Comparison of ENCODE assay signal across 14 cellular contexts in genomic region chr11:130145328-130145812, GRCh38. TPM values are rescaled to one million over a fixed set of nuclear protein-coding genes. Genes with fewer than 3 reads are reported as not detected.
DNase-seq lines count a peak whose midpoint lies in the region; ATAC-seq and TF ChIP-seq lines count a peak whose summit lies in the region.
"Had no signal": no experiment of that assay in that cellular context is flagged by ENCODE, and none has a peak within 500 bp of the region (broad histone marks: within the 10 kb centered on the region; RNA-seq: fewer than 3 reads in every experiment).

No MANE protein-coding gene starts in this region.

- H3K4me3 Mint-ChIP-seq in type B pancreatic cell = peak overlapping the region; percentile 8
- H3K4me3 Mint-ChIP-seq: stimulated activated naive B cell treated with anti-CD40 and anti-IgM and Interleukin-4, amounts not matched to agents 10 μg/mL and 1 μg/mL and 100 μg/mL, for 72 hours had no signal

- H3K27me3 Mint-ChIP-seq in type B pancreatic cell = no peaks in the 10 kb centered on the region
- H3K27me3 Mint-ChIP-seq: stimulated activated naive B cell treated with anti-CD40 and anti-IgM and Interleukin-4, amounts not matched to agents 10 μg/mL and 1 μg/mL and 100 μg/mL, for 72 hours had no signal

- WGBS in liver = 42% methylated on average over 3 of the region's 3 CpGs

- H3K36me3 Mint-ChIP-seq in type B pancreatic cell = peaks cover 12% of the 10 kb centered on the region

- intact Hi-C loops in breast epithelium (cut with DNase I; ENCODE audit: low total_unique reads) = loop anchor here (5.0 kb wide), 1 partner anchor 363 kb away; no protein-coding TSS in a partner anchor

- H3K4me3 ChIP-seq in breast epithelium = no peak overlapping the region
- no peak overlapping the region for H3K4me3 ChIP-seq in liver (ENCODE audit: low read depth in 1 of 3, low read length in 3 of 3)
- H3K4me3 ChIP-seq: A549 had no signal

- no peak for TF ChIP-seq CTCF in breast epithelium (IDR thresholded peaks at IDR 0.05)
- TF ChIP-seq CTCF in liver (IDR thresholded peaks at IDR 0.05; ENCODE audit: low read depth, low read length, missing input control) = no peak
- TF ChIP-seq CTCF in type B pancreatic cell (conservative IDR thresholded peaks at IDR 0.05) = no peak

- H3K27me3 ChIP-seq in breast epithelium (no peaks in the 10 kb centered on the region), liver (ENCODE audit: control insufficient read depth in 4 of 4, insufficient read depth in 4 of 4, low read length in 3 of 4) (no peaks in the 10 kb centered on the region)

- H3K9me3 ChIP-seq in breast epithelium (no peaks in the 10 kb centered on the region), liver (ENCODE audit: control insufficient read depth in 4 of 4, low read length in 3 of 4) (no peaks in the 10 kb centered on the region)
- H3K9me3 ChIP-seq: A549 had no signal

- H3K27ac ChIP-seq in breast epithelium = peak overlapping the region; percentile 13 to 81
- H3K27ac ChIP-seq in liver (ENCODE audit: low read depth in 1 of 2, low read length in 2 of 2) = peak overlapping the region; percentile 79 to 82

- H3K4me1 ChIP-seq in breast epithelium (no peaks in the 10 kb centered on the region), liver (ENCODE audit: control insufficient read depth in 4 of 4, insufficient read depth in 4 of 4, low read length in 3 of 4) (peaks cover 8 to 59% (median 51%) of the 10 kb centered on the region in 4 donors)

- H3K9ac ChIP-seq in liver (ENCODE audit: low read depth in 1 of 2, low read length in 2 of 2) = peak overlapping the region in 1 of 2 donors; percentile 58

- H3K4me1 Mint-ChIP-seq in type B pancreatic cell (ENCODE audit: unreplicated experiment) = peaks cover 29% of the 10 kb centered on the region

- ATAC-seq in GM21360 (IDR thresholded peaks at IDR 0.05; ENCODE audit: unreplicated experiment) (no peak), GM21786 (IDR thresholded peaks at IDR 0.05; ENCODE audit: unreplicated experiment) (no peak)

- TF ChIP-seq POLR2A in breast epithelium (IDR thresholded peaks at IDR 0.05) = no peak

- DNase-seq in NCI-H510A treated with DMSO at 0.1 percent for 48 hours (lab: John Stamatoyannopoulos, UW) (peak; percentile 53), NCI-H510A (lab: John Stamatoyannopoulos, UW) (no peak), breast epithelium (ENCODE audit: low spot score in 2 of 2) (no peak), type B pancreatic cell (ENCODE audit: extremely low spot score, unreplicated experiment) (no peak)
- no peak for DNase-seq in activated naive CD4-positive, alpha-beta T cell treated with anti-CD3 and anti-CD28 coated beads, Interleukin-2, amount 50 U/mL, for 16 hours
- DNase-seq: activated CD8-positive, alpha-beta memory T cell treated with anti-CD3 and anti-CD28 coated beads, Interleukin-2, amount 50 U/mL, for 48 hours; NCI-H1694; stimulated activated naive B cell treated with anti-CD40 and anti-IgM and Interleukin-4, amounts not matched to agents 10 μg/mL and 1 μg/mL and 100 μg/mL, for 72 hours had no signal

- no peaks in the 10 kb centered on the region for H3K36me3 ChIP-seq in breast epithelium
- H3K36me3 ChIP-seq in liver (ENCODE audit: control insufficient read depth in 4 of 4, insufficient read depth in 3 of 4, low read depth in 1 of 4, low read length in 3 of 4) = peaks cover 0 to 9% (median 6%) of the 10 kb centered on the region in 4 donors

- H3K9me3 Mint-ChIP-seq in type B pancreatic cell = no peaks in the 10 kb centered on the region
- H3K9me3 Mint-ChIP-seq: stimulated activated naive B cell treated with anti-CD40 and anti-IgM and Interleukin-4, amounts not matched to agents 10 μg/mL and 1 μg/mL and 100 μg/mL, for 72 hours had no signal

- H3K27ac Mint-ChIP-seq in type B pancreatic cell = peak overlapping the region; percentile 94

- peak; percentile 12 to 36 for TF ChIP-seq RAD21 in liver (IDR thresholded peaks at IDR 0.05)

TF ChIP-seq in liver, 16 proteins besides CTCF, POLR2A, EP300 and RAD21:
- peak; percentile 65 for TF ChIP-seq SP1 (IDR thresholded peaks at IDR 0.05)
- no peak for TF ChIP-seq FOXA1 (IDR thresholded peaks at IDR 0.05)
- TF ChIP-seq TAF1 (conservative IDR thresholded peaks at IDR 0.05) = no peak
- TF ChIP-seq GABPA (IDR thresholded peaks at IDR 0.05 in 1 of 2, conservative IDR thresholded peaks at IDR 0.05 in 1 of 2) = peak in 1 of 2 donors; percentile 19
- TF ChIP-seq HNF4G (IDR thresholded peaks at IDR 0.05) = no peak
- peak; percentile 73 to 76 for TF ChIP-seq HNF4A (conservative IDR thresholded peaks at IDR 0.05)
- TF ChIP-seq, protein P1, sequence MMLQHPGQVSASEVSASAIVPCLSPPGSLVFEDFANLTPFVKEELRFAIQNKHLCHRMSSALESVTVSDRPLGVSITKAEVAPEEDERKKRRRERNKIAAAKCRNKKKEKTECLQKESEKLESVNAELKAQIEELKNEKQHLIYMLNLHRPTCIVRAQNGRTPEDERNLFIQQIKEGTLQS (IDR thresholded peaks at IDR 0.05) = peak; percentile 14
- TF ChIP-seq YY1 (IDR thresholded peaks at IDR 0.05) = peak; percentile 51
- TF ChIP-seq, protein P2, sequence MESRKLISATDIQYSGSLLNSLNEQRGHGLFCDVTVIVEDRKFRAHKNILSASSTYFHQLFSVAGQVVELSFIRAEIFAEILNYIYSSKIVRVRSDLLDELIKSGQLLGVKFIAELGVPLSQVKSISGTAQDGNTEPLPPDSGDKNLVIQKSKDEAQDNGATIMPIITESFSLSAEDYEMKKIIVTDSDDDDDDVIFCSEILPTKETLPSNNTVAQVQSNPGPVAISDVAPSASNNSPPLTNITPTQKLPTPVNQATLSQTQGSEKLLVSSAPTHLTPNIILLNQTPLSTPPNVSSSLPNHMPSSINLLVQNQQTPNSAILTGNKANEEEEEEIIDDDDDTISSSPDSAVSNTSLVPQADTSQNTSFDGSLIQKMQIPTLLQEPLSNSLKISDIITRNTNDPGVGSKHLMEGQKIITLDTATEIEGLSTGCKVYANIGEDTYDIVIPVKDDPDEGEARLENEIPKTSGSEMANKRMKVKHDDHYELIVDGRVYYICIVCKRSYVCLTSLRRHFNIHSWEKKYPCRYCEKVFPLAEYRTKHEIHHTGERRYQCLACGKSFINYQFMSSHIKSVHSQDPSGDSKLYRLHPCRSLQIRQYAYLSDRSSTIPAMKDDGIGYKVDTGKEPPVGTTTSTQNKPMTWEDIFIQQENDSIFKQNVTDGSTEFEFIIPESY (IDR thresholded peaks at IDR 0.05) = peak; percentile 51
- TF ChIP-seq, protein P3, sequence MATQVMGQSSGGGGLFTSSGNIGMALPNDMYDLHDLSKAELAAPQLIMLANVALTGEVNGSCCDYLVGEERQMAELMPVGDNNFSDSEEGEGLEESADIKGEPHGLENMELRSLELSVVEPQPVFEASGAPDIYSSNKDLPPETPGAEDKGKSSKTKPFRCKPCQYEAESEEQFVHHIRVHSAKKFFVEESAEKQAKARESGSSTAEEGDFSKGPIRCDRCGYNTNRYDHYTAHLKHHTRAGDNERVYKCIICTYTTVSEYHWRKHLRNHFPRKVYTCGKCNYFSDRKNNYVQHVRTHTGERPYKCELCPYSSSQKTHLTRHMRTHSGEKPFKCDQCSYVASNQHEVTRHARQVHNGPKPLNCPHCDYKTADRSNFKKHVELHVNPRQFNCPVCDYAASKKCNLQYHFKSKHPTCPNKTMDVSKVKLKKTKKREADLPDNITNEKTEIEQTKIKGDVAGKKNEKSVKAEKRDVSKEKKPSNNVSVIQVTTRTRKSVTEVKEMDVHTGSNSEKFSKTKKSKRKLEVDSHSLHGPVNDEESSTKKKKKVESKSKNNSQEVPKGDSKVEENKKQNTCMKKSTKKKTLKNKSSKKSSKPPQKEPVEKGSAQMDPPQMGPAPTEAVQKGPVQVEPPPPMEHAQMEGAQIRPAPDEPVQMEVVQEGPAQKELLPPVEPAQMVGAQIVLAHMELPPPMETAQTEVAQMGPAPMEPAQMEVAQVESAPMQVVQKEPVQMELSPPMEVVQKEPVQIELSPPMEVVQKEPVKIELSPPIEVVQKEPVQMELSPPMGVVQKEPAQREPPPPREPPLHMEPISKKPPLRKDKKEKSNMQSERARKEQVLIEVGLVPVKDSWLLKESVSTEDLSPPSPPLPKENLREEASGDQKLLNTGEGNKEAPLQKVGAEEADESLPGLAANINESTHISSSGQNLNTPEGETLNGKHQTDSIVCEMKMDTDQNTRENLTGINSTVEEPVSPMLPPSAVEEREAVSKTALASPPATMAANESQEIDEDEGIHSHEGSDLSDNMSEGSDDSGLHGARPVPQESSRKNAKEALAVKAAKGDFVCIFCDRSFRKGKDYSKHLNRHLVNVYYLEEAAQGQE (IDR thresholded peaks at IDR 0.05) = peak; percentile 32
- peak in 1 of 2 donors; percentile 47 for TF ChIP-seq JUND (IDR thresholded peaks at IDR 0.05)
- no peak for TF ChIP-seq FOXA2 (IDR thresholded peaks at IDR 0.05)
- peak; percentile 62 for TF ChIP-seq NR2F2 (IDR thresholded peaks at IDR 0.05)
- TF ChIP-seq EGR1 (IDR thresholded peaks at IDR 0.05; ENCODE audit: low read depth in 2 of 2) = no peak
- TF ChIP-seq MAX (IDR thresholded peaks at IDR 0.05) = peak; percentile 55
- TF ChIP-seq RXRA (IDR thresholded peaks at IDR 0.05) = peak; percentile 51 to 81

RNA-seq across cellular contexts. Expression of gene ST14, which starts 14.2 kb away (rescaled TPM):
- 10 to 100 TPM in 2 of 3 donors, 1 to 10 TPM in 1; 9.9 to 89.0 (median 48.5) TPM for total RNA-seq in breast epithelium
- 1 to 10 TPM; 2.8 to 5.9 TPM for total RNA-seq in liver
- 1 to 10 TPM; 4.0 to 5.0 TPM for polyA plus RNA-seq in liver
- 71.7 and 170 TPM in 2 replicates for total RNA-seq in type B pancreatic cell (ENCODE audit: low replicate concordance)
- total RNA-seq: endothelial cell of umbilical vein, IMR-90 had no signal
- polyA plus RNA-seq: IMR-90 had no signal
